In the genomic region with DNA sequence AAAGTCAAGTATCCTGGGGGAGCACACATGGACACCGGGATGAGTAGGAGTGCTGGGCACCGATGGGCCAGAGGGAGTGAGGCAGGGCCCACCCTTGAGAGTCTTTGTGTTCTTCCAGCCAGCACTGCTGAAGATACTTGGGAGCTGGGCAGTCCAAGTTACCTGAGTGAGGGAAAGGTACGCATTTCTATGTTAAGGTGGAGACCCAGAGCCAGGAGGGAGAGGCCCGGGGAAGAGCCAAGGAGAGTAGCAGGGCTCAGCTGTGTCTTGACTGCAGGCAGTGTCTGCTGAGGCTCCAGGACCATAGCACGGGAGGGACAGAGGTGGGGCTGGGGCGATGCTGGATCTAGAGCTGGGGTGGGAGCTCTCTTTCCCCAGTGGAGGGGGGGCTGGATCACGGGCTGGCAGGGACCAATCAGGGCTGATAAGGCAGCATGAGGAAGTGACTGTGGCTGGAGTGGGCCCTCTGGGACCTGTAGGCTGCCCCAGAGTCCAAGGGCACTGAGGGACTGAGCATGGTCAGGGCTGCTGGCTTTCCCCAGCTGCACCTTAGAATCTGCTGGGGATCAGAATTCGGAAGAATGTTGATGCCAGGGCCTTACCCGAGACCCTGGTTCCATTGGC, we compare ENCODE assay signal across 1 cellular context.
TF ChIP-seq lines count a peak whose summit lies in the region.

No MANE protein-coding gene starts in this region.

TF ChIP-seq in WTC11, 78 proteins besides CTCF, POLR2A, EP300 and RAD21 (continued from another document):
- TF ChIP-seq, protein P1, sequence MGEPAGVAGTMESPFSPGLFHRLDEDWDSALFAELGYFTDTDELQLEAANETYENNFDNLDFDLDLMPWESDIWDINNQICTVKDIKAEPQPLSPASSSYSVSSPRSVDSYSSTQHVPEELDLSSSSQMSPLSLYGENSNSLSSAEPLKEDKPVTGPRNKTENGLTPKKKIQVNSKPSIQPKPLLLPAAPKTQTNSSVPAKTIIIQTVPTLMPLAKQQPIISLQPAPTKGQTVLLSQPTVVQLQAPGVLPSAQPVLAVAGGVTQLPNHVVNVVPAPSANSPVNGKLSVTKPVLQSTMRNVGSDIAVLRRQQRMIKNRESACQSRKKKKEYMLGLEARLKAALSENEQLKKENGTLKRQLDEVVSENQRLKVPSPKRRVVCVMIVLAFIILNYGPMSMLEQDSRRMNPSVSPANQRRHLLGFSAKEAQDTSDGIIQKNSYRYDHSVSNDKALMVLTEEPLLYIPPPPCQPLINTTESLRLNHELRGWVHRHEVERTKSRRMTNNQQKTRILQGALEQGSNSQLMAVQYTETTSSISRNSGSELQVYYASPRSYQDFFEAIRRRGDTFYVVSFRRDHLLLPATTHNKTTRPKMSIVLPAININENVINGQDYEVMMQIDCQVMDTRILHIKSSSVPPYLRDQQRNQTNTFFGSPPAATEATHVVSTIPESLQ (CRISPR knock-in tag; IDR thresholded peaks at IDR 0.05), result no peak
- TF ChIP-seq ZNF219 (CRISPR knock-in tag; IDR thresholded peaks at IDR 0.05; ENCODE audit: borderline replicate concordance) (no peak), ZNF416 (CRISPR knock-in tag; IDR thresholded peaks at IDR 0.05) (no peak), FOXK1 (CRISPR knock-in tag; IDR thresholded peaks at IDR 0.05) (no peak), KAT7 (CRISPR knock-in tag; IDR thresholded peaks at IDR 0.05; ENCODE audit: borderline replicate concordance) (no peak), GABPB1 (CRISPR knock-in tag; IDR thresholded peaks at IDR 0.05) (no peak), ZNF396 (CRISPR knock-in tag; IDR thresholded peaks at IDR 0.05; ENCODE audit: borderline replicate concordance) (no peak), ZBTB21 (CRISPR knock-in tag; IDR thresholded peaks at IDR 0.05; ENCODE audit: borderline replicate concordance) (no peak)
- TF ChIP-seq, protein P2, sequence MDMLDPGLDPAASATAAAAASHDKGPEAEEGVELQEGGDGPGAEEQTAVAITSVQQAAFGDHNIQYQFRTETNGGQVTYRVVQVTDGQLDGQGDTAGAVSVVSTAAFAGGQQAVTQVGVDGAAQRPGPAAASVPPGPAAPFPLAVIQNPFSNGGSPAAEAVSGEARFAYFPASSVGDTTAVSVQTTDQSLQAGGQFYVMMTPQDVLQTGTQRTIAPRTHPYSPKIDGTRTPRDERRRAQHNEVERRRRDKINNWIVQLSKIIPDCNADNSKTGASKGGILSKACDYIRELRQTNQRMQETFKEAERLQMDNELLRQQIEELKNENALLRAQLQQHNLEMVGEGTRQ (CRISPR knock-in tag; IDR thresholded peaks at IDR 0.05), result no peak
- TF ChIP-seq, protein P3, sequence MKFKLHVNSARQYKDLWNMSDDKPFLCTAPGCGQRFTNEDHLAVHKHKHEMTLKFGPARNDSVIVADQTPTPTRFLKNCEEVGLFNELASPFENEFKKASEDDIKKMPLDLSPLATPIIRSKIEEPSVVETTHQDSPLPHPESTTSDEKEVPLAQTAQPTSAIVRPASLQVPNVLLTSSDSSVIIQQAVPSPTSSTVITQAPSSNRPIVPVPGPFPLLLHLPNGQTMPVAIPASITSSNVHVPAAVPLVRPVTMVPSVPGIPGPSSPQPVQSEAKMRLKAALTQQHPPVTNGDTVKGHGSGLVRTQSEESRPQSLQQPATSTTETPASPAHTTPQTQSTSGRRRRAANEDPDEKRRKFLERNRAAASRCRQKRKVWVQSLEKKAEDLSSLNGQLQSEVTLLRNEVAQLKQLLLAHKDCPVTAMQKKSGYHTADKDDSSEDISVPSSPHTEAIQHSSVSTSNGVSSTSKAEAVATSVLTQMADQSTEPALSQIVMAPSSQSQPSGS (CRISPR knock-in tag; IDR thresholded peaks at IDR 0.05; ENCODE audit: borderline replicate concordance, low read depth), result no peak
